ENCODE assay signal across 12 cellular contexts in genomic region chr4:78481180-78481579, GRCh38.
A peak's percentile ranks its signal among the peaks of the same experiment; 100 is the strongest.
DNase-seq lines count a peak whose midpoint lies in the region; ATAC-seq, FAIRE-seq and TF ChIP-seq lines count a peak whose summit lies in the region.
"Had no signal": no experiment of that assay in that cellular context is flagged by ENCODE, and none has a peak within 500 bp of the region (broad histone marks: within the 10 kb centered on the region; RNA-seq: fewer than 3 reads in every experiment).

No MANE protein-coding gene starts in this region.

- H2BK15ac ChIP-seq in mesendoderm (replicated peaks; ENCODE audit: low read depth), result no peak overlapping the region

- H3K79me2 ChIP-seq in endothelial cell of umbilical vein (ENCODE audit: control insufficient read depth, insufficient read depth, low read length) (no peaks in the 10 kb centered on the region), mesendoderm (ENCODE audit: control insufficient read depth, insufficient read depth, low read length) (no peaks in the 10 kb centered on the region)

- no peak overlapping the region for H3K4ac ChIP-seq in mesendoderm (ENCODE audit: low read depth, low read length)

- no peak overlapping the region for H3K4me2 ChIP-seq in endothelial cell of umbilical vein (ENCODE audit: insufficient read depth, low read length)
- no peak overlapping the region for H3K4me2 ChIP-seq in mesendoderm (ENCODE audit: low read length)

- no peak overlapping the region for H4K5ac ChIP-seq in mesendoderm (ENCODE audit: low read length)

- FAIRE-seq in endothelial cell of umbilical vein (lab: Jason Lieb, UNC), result no peak

- CTCF ChIA-PET in endothelial cell of umbilical vein (lab: Charles Lee), result interaction anchor here (0.7 kb wide), 1 partner anchor 37 kb away, joined by 3 read pairs; no protein-coding TSS in a partner anchor

- H3K4me3 ChIP-seq in AG09309 (ENCODE audit: control insufficient read depth, low read depth, low read length) (no peak overlapping the region), endothelial cell of umbilical vein (replicated peaks in 1 of 3; ENCODE audit: insufficient read depth in 1 of 3, low read depth in 1 of 3, low read length in 3 of 3) (no peak overlapping the region), mesendoderm (ENCODE audit: low read length) (no peak overlapping the region), tibial nerve (no peak overlapping the region)
- H3K4me3 ChIP-seq: left lung had no signal

- BruUV-seq in endothelial cell of umbilical vein (replicated peaks; lab: Mats Ljungman, UMichigan), result no TSS peak

- TF ChIP-seq CTCF in AG09309 (IDR thresholded peaks at IDR 0.05; ENCODE audit: control insufficient read depth, insufficient read depth, low read depth, low read length, missing control alignments) (no peak), endothelial cell of umbilical vein (IDR thresholded peaks at IDR 0.05; ENCODE audit: extremely low read depth in 1 of 2, insufficient read depth in 1 of 2, low read depth in 1 of 2, low read length in 2 of 2) (no peak), tibial nerve (IDR thresholded peaks at IDR 0.05) (no peak)

- no peaks in the 10 kb centered on the region for H3K27me3 ChIP-seq in endothelial cell of umbilical vein (ENCODE audit: control insufficient read depth in 2 of 2, insufficient read depth in 2 of 2, low read length in 2 of 2)
- no peaks in the 10 kb centered on the region for H3K27me3 ChIP-seq in mesendoderm (ENCODE audit: insufficient read depth, low read length, poor library complexity)
- no peaks in the 10 kb centered on the region for H3K27me3 ChIP-seq in tibial nerve
- H3K27me3 ChIP-seq: left lung had no signal

- H2BK120ac ChIP-seq in mesendoderm (ENCODE audit: low read depth, low read length), result no peak overlapping the region

- DNase-seq in AG09309 (ENCODE audit: low read depth), result peak; percentile 86
- peak; percentile 54 for DNase-seq in M059J (ENCODE audit: low read depth)
- no peak for DNase-seq in endothelial cell of umbilical vein (ENCODE audit: low read depth, low spot score)
- peak; percentile 13 for DNase-seq in mesendoderm
- no peak for DNase-seq in activated naive CD4-positive, alpha-beta T cell (lab: John Stamatoyannopoulos, UW)
- DNase-seq in tibial nerve (ENCODE audit: low spot score in 2 of 2), result no peak
- DNase-seq in DMS153 (lab: John Stamatoyannopoulos, UW), result no peak
- DNase-seq: activated effector memory CD4-positive, alpha-beta T cell treated with anti-CD3 and anti-CD28 coated beads, Interleukin-2, amount 50 U/mL, for 16 hours; Karpas-422; left lung; NCI-H2107 had no signal

- no peak for TF ChIP-seq EP300 in tibial nerve (IDR thresholded peaks at IDR 0.05)

- no peak overlapping the region for H3K23ac ChIP-seq in mesendoderm (ENCODE audit: low read length)

- WGBS in mesendoderm (ENCODE audit: extremely low coverage, insufficient coverage, low lambda C conversion rate), result no CpG with 5 or more reads among the region's 1 CpG
- WGBS in tibial nerve, 2 donors, result 87 to 94% methylated on average over 1 of the region's 1 CpG

- no peak for ATAC-seq in HG03442 (IDR thresholded peaks at IDR 0.05; ENCODE audit: unreplicated experiment)
- ATAC-seq: left lung had no signal

- H3K9me3 ChIP-seq in endothelial cell of umbilical vein (replicated peaks; ENCODE audit: control insufficient read depth, insufficient read depth, low read length) (no peaks in the 10 kb centered on the region), tibial nerve (no peaks in the 10 kb centered on the region)
- H3K9me3 ChIP-seq: left lung had no signal

- H3K36me3 ChIP-seq in endothelial cell of umbilical vein (ENCODE audit: control insufficient read depth in 2 of 2, extremely low read depth in 1 of 2, insufficient read depth in 2 of 2, low read length in 2 of 2) (no peaks in the 10 kb centered on the region), mesendoderm (ENCODE audit: control insufficient read depth, insufficient read depth, low read length) (peaks cover 7% of the 10 kb centered on the region), tibial nerve (no peaks in the 10 kb centered on the region)
- H3K36me3 ChIP-seq: left lung had no signal

- no peaks in the 10 kb centered on the region for H3K79me1 ChIP-seq in mesendoderm (ENCODE audit: low read length)

- TF ChIP-seq POLR2A in endothelial cell of umbilical vein (IDR thresholded peaks at IDR 0.05; ENCODE audit: low read depth, low read length), result no peak
- TF ChIP-seq POLR2A in tibial nerve (IDR thresholded peaks at IDR 0.05), result no peak

- H3K9ac ChIP-seq in endothelial cell of umbilical vein (replicated peaks; ENCODE audit: extremely low read depth, insufficient read depth, low read length) (no peak overlapping the region), mesendoderm (ENCODE audit: low read length) (no peak overlapping the region)

- no peak overlapping the region for H3K56ac ChIP-seq in mesendoderm (ENCODE audit: low read length)

- H2AK5ac ChIP-seq in mesendoderm (ENCODE audit: low read length), result no peak overlapping the region

- H3K18ac ChIP-seq in mesendoderm (ENCODE audit: low read length), result no peak overlapping the region

- H3K27ac ChIP-seq in endothelial cell of umbilical vein (ENCODE audit: insufficient read depth, low read depth, low read length) (no peak overlapping the region), mesendoderm (ENCODE audit: low read depth, low read length) (no peak overlapping the region), tibial nerve (no peak overlapping the region)
- H3K27ac ChIP-seq: left lung had no signal

- dilution Hi-C loops in endothelial cell of umbilical vein (cut with MboI; ENCODE audit: extremely low pct_ligation_motif_present, low sequenced_read_pairs), result no loop called here

- no peaks in the 10 kb centered on the region for H4K20me1 ChIP-seq in endothelial cell of umbilical vein (replicated peaks; ENCODE audit: control insufficient read depth, extremely low read depth, insufficient read depth, low read length)

- no peak overlapping the region for H4K8ac ChIP-seq in mesendoderm (ENCODE audit: low read depth, low read length)

- H2AFZ ChIP-seq in endothelial cell of umbilical vein (ENCODE audit: low read depth, low read length), result no peak overlapping the region

- POLR2A ChIA-PET in endothelial cell of umbilical vein (lab: Charles Lee), result no interaction called here

- no peak overlapping the region for H2BK5ac ChIP-seq in mesendoderm (ENCODE audit: low read length)

- no peaks in the 10 kb centered on the region for H3K9me1 ChIP-seq in endothelial cell of umbilical vein (replicated peaks; ENCODE audit: control insufficient read depth, extremely low read depth, insufficient read depth, low read length)

- H3K4me1 ChIP-seq in endothelial cell of umbilical vein (ENCODE audit: control insufficient read depth, extremely low read depth, insufficient read depth, low read length), result no peaks in the 10 kb centered on the region
- H3K4me1 ChIP-seq in mesendoderm (ENCODE audit: control insufficient read depth, low read depth, low read length), result no peaks in the 10 kb centered on the region
- no peaks in the 10 kb centered on the region for H3K4me1 ChIP-seq in tibial nerve
- H3K4me1 ChIP-seq: left lung had no signal

- intact Hi-C loops in endothelial cell of umbilical vein (cut with micrococcal nuclease), result no loop called here

TF ChIP-seq in endothelial cell of umbilical vein, 7 proteins besides CTCF, POLR2A, EP300 and RAD21:
- TF ChIP-seq MYC (IDR thresholded peaks at IDR 0.05; ENCODE audit: low read depth, low read length) (no peak), FOS (IDR thresholded peaks at IDR 0.05; ENCODE audit: borderline replicate concordance, insufficient read depth, low read length) (peak; percentile 23)
TF ChIP-seq in endothelial cell of umbilical vein: peak in this region for 1.

Comparison
In these comparisons a context has a peak if more than half of its experiments do, and no peak if none do; other contexts are left out.
1. DNase-seq: peak in AG09309 (single experiment), M059J (single experiment) and mesendoderm (single experiment); none in endothelial cell of umbilical vein (single experiment), activated naive CD4-positive, alpha-beta T cell (0 of 4), tibial nerve (0 of 2) and DMS153 (single experiment).